11 cellular contexts compared by ENCODE assay signal in the genomic region with DNA sequence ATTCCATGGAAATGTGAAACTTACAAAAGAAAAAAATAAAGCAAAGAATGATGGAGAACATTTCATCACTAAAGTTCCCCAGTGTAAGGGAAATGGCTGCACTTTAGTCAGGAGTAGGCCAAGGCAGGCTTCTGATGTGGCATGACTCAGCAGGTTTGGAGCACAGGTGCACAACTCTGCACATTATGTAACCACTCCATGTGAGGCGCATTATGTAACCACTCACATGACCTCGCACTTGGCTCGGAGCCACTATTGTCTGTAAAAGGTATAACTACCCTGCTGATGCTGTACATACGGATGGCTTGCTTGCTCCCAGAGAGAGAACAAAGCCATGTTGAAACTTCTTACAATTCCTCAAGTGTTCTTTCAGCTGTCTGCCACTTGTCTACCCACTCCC.
A peak's percentile ranks its signal among the peaks of the same experiment; 100 is the strongest.
DNase-seq lines count a peak whose midpoint lies in the region; ATAC-seq, FAIRE-seq and TF ChIP-seq lines count a peak whose summit lies in the region.
"Had no signal": no experiment of that assay in that cellular context is flagged by ENCODE, and none has a peak within 500 bp of the region (broad histone marks: within the 10 kb centered on the region; RNA-seq: fewer than 3 reads in every experiment).

No MANE protein-coding gene starts in this region.

- no peak for TF ChIP-seq RAD21 in A549 (conservative IDR thresholded peaks at IDR 0.05 in 1 of 2, IDR thresholded peaks at IDR 0.05 in 1 of 2)

- no peaks in the 10 kb centered on the region for H3K9me3 ChIP-seq in A549

- DNase-seq in A549 (ENCODE audit: low read depth in 1 of 2, low spot score in 1 of 2) (peak in 1 of 2 experiments; percentile 33), RPMI8226 (peak; percentile 33), fibroblast of the aortic adventitia (ENCODE audit: low read depth) (peak; percentile 82), mucosa of gallbladder (ENCODE audit: low spot score) (no peak), putamen (ENCODE audit: low spot score) (no peak), dorsolateral prefrontal cortex (no peak)
- DNase-seq: activated gamma-delta T cell treated with Interleukin-2 at 50 U/mL for 16 hours, cortex of kidney had no signal

- TF ChIP-seq POLR2A in A549 (IDR thresholded peaks at IDR 0.05; ENCODE audit: low read length) = no peak

- CTCF ChIA-PET in A549 (lab: Yijun Ruan, JAX) = no interaction called here

- no peak for TF ChIP-seq EP300 in A549 (IDR thresholded peaks at IDR 0.05)

- no peak for FAIRE-seq in A549 (lab: Jason Lieb, UNC)

- no peaks in the 10 kb centered on the region for H3K4me1 ChIP-seq in A549

- H3K4me3 ChIP-seq in A549 (no peak overlapping the region), fibroblast of the aortic adventitia (ENCODE audit: low read depth, low read length) (no peak overlapping the region), dorsolateral prefrontal cortex (no peak overlapping the region)

- TF ChIP-seq CTCF in A549 (IDR thresholded peaks at IDR 0.05) (no peak), fibroblast of the aortic adventitia (IDR thresholded peaks at IDR 0.05; ENCODE audit: insufficient read depth, low read length) (no peak), dorsolateral prefrontal cortex (IDR thresholded peaks at IDR 0.05 in 54 of 56, conservative IDR thresholded peaks at IDR 0.05 in 2 of 56; ENCODE audit: low read depth in 1 of 56, partially characterized antibody in 56 of 56) (no peak)

- no peak for ATAC-seq in A549
- ATAC-seq in HG03159 (IDR thresholded peaks at IDR 0.05; ENCODE audit: unreplicated experiment) = peak; percentile 31
- no peak for ATAC-seq in GM21447 (IDR thresholded peaks at IDR 0.05; ENCODE audit: unreplicated experiment)
- ATAC-seq: natural killer cell treated with Interleukin-12 subunit alpha and Interleukin-12 subunit beta and Interleukin-15 and Interleukin-18, amount 100 ng/mL, for 72 hours had no signal

- H3K27ac ChIP-seq in A549 (no peak overlapping the region), dorsolateral prefrontal cortex (no peak overlapping the region)

- WGBS in A549 (ENCODE audit: missing lambda C conversion rate) = 79% methylated on average over 4 of the region's 4 CpGs

- POLR2A ChIA-PET in A549 (lab: Yijun Ruan, JAX) = no interaction called here

- intact Hi-C loops in dorsolateral prefrontal cortex (cut with DNase I) = no loop called here

- H3K4me2 ChIP-seq in A549 = no peak overlapping the region

- H3K27me3 ChIP-seq in dorsolateral prefrontal cortex = no peaks in the 10 kb centered on the region

TF ChIP-seq in A549, 52 proteins besides CTCF, POLR2A, EP300 and RAD21:
- TF ChIP-seq, protein P1, sequence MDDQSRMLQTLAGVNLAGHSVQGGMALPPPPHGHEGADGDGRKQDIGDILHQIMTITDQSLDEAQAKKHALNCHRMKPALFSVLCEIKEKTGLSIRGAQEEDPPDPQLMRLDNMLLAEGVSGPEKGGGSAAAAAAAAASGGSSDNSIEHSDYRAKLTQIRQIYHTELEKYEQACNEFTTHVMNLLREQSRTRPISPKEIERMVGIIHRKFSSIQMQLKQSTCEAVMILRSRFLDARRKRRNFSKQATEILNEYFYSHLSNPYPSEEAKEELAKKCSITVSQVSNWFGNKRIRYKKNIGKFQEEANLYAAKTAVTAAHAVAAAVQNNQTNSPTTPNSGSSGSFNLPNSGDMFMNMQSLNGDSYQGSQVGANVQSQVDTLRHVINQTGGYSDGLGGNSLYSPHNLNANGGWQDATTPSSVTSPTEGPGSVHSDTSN (IDR thresholded peaks at IDR 0.05) = no peak
- TF ChIP-seq CHD2 (IDR thresholded peaks at IDR 0.05; ENCODE audit: low read length, partially characterized antibody) (no peak), NFE2L2 (conservative IDR thresholded peaks at IDR 0.05; ENCODE audit: low read length) (peak; percentile 47), MAFK (IDR thresholded peaks at IDR 0.05; ENCODE audit: partially characterized antibody) (peak; percentile 38), HOXB13 (CRISPR knock-in tag; IDR thresholded peaks at IDR 0.05; ENCODE audit: low read depth) (no peak)

Comparison
In these comparisons a context has a peak if more than half of its experiments do, and no peak if none do; other contexts are left out.
1. DNase-seq: peak in RPMI8226 (single experiment) and fibroblast of the aortic adventitia (single experiment); none in mucosa of gallbladder (single experiment), putamen (single experiment) and dorsolateral prefrontal cortex (0 of 10).